Comparison of ENCODE assay signal across 1 cellular context in the genomic region with DNA sequence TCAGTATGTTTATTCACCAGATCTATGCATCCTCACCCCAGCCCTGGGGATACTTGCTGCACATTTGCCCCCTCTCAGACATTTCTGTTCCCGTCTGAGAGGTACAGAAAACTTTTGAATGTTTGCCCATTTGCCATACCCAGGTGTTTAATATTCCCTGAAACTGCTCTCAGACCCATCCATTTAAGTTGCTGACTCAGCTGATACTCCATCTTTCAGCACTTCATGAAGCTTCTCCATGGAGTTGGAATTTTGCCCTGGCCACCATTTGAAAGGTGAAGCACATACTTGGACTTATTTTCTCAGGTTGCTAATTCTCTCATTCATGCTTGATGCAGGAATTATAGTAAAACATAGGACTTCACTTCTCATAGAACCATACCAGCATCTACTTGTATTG.
TF ChIP-seq lines count a peak whose summit lies in the region.

No MANE protein-coding gene starts in this region.

TF ChIP-seq in GM23338, 12 proteins besides CTCF, POLR2A, EP300 and RAD21:
- TF ChIP-seq, protein P1, sequence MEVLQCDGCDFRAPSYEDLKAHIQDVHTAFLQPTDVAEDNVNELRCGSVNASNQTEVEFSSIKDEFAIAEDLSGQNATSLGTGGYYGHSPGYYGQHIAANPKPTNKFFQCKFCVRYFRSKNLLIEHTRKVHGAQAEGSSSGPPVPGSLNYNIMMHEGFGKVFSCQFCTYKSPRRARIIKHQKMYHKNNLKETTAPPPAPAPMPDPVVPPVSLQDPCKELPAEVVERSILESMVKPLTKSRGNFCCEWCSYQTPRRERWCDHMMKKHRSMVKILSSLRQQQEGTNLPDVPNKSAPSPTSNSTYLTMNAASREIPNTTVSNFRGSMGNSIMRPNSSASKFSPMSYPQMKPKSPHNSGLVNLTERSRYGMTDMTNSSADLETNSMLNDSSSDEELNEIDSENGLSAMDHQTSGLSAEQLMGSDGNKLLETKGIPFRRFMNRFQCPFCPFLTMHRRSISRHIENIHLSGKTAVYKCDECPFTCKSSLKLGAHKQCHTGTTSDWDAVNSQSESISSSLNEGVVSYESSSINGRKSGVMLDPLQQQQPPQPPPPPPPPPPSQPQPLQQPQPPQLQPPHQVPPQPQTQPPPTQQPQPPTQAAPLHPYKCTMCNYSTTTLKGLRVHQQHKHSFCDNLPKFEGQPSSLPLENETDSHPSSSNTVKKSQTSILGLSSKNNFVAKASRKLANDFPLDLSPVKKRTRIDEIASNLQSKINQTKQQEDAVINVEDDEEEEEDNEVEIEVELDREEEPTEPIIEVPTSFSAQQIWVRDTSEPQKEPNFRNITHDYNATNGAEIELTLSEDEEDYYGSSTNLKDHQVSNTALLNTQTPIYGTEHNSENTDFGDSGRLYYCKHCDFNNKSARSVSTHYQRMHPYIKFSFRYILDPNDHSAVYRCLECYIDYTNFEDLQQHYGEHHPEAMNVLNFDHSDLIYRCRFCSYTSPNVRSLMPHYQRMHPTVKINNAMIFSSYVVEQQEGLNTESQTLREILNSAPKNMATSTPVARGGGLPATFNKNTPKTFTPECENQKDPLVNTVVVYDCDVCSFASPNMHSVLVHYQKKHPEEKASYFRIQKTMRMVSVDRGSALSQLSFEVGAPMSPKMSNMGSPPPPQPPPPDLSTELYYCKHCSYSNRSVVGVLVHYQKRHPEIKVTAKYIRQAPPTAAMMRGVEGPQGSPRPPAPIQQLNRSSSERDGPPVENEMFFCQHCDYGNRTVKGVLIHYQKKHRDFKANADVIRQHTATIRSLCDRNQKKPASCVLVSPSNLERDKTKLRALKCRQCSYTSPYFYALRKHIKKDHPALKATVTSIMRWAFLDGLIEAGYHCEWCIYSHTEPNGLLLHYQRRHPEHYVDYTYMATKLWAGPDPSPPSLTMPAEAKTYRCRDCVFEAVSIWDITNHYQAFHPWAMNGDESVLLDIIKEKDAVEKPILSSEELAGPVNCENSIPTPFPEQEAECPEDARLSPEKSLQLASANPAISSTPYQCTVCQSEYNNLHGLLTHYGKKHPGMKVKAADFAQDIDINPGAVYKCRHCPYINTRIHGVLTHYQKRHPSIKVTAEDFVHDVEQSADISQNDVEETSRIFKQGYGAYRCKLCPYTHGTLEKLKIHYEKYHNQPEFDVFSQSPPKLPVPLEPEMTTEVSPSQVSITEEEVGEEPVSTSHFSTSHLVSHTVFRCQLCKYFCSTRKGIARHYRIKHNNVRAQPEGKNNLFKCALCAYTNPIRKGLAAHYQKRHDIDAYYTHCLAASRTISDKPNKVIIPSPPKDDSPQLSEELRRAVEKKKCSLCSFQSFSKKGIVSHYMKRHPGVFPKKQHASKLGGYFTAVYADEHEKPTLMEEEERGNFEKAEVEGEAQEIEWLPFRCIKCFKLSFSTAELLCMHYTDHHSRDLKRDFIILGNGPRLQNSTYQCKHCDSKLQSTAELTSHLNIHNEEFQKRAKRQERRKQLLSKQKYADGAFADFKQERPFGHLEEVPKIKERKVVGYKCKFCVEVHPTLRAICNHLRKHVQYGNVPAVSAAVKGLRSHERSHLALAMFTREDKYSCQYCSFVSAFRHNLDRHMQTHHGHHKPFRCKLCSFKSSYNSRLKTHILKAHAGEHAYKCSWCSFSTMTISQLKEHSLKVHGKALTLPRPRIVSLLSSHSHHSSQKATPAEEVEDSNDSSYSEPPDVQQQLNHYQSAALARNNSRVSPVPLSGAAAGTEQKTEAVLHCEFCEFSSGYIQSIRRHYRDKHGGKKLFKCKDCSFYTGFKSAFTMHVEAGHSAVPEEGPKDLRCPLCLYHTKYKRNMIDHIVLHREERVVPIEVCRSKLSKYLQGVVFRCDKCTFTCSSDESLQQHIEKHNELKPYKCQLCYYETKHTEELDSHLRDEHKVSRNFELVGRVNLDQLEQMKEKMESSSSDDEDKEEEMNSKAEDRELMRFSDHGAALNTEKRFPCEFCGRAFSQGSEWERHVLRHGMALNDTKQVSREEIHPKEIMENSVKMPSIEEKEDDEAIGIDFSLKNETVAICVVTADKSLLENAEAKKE (CRISPR knock-in tag; IDR thresholded peaks at IDR 0.05): no peak
- TF ChIP-seq, protein P2, sequence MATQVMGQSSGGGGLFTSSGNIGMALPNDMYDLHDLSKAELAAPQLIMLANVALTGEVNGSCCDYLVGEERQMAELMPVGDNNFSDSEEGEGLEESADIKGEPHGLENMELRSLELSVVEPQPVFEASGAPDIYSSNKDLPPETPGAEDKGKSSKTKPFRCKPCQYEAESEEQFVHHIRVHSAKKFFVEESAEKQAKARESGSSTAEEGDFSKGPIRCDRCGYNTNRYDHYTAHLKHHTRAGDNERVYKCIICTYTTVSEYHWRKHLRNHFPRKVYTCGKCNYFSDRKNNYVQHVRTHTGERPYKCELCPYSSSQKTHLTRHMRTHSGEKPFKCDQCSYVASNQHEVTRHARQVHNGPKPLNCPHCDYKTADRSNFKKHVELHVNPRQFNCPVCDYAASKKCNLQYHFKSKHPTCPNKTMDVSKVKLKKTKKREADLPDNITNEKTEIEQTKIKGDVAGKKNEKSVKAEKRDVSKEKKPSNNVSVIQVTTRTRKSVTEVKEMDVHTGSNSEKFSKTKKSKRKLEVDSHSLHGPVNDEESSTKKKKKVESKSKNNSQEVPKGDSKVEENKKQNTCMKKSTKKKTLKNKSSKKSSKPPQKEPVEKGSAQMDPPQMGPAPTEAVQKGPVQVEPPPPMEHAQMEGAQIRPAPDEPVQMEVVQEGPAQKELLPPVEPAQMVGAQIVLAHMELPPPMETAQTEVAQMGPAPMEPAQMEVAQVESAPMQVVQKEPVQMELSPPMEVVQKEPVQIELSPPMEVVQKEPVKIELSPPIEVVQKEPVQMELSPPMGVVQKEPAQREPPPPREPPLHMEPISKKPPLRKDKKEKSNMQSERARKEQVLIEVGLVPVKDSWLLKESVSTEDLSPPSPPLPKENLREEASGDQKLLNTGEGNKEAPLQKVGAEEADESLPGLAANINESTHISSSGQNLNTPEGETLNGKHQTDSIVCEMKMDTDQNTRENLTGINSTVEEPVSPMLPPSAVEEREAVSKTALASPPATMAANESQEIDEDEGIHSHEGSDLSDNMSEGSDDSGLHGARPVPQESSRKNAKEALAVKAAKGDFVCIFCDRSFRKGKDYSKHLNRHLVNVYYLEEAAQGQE (IDR thresholded peaks at IDR 0.05; ENCODE audit: unreplicated experiment): no peak
- TF ChIP-seq POLR2AphosphoS5 (IDR thresholded peaks at IDR 0.05; ENCODE audit: low read depth): no peak
- no peak for TF ChIP-seq EZH2 (IDR thresholded peaks at IDR 0.05; ENCODE audit: low read depth, unreplicated experiment)
